28 cellular contexts compared by ENCODE assay signal in the genomic region with DNA sequence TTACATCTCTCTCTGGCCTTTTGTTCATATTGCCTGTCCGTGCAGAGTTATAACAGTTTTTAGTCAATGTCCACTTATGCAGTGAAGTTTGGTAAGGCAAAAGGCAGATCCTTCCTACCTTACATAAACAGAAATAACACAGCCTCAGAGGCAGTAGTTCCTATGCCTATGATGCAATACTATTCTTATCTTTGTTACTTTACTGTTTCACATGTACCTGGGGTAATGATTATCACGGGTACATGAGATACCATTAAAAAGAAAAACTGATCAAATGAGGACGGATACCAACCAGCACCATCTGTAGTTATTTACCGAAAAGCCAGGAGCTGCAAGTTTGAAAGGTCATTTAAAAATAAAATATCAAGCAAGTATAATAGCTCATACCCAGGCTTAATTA.
"Had no signal": no experiment of that assay in that cellular context is flagged by ENCODE, and none has a peak within 500 bp of the region (broad histone marks: within the 10 kb centered on the region; RNA-seq: fewer than 3 reads in every experiment).

No MANE protein-coding gene starts in this region.

- H3K27me3 ChIP-seq: breast epithelium, colonic mucosa, esophagus muscularis mucosa, gastroesophageal sphincter, upper lobe of left lung had no signal

- DNase-seq: activated CD4-positive, alpha-beta memory T cell treated with anti-CD3 and anti-CD28 coated beads for 36 hours; activated CD4-positive, alpha-beta T cell treated with anti-CD3 and anti-CD28 coated beads for 48 hours; activated naive CD4-positive, alpha-beta T cell treated with Interleukin-2 at 50 U/mL for 16 hours; activated naive CD8-positive, alpha-beta T cell treated with anti-CD3 and anti-CD28 coated beads for 36 hours; activated T-cell treated with anti-CD3 and anti-CD28 coated beads, Interleukin-2, amount 50 U/mL, for 48 hours; colonic mucosa; dorsolateral prefrontal cortex; effector memory CD8-positive, alpha-beta T cell; head of caudate nucleus; islet precursor cell; left ventricle myocardium inferior; mammary epithelial cell; midbrain; nephron progenitor cell; nucleus accumbens; stimulated activated CD4-positive, alpha-beta T cell treated with anti-CD3 and anti-CD28 coated beads, Interleukin-2, amount 100 ng/mL, for 48 hours; stimulated activated CD8-positive, alpha-beta memory T cell treated with anti-CD3 and anti-CD28 coated beads, Interleukin-4, amount 100 ng/mL, for 48 hours; stimulated activated naive B cell treated with anti-CD40 and anti-IgM and Interleukin-4, amounts not matched to agents 10 μg/mL and 1 μg/mL and 100 μg/mL, for 72 hours; SW 1271; T-helper 17 cell; upper lobe of left lung had no signal

- ATAC-seq: effector memory CD8-positive, alpha-beta T cell; gastroesophageal sphincter; sciatic nerve; stimulated activated naive B cell treated with anti-CD40 and anti-IgM and Interleukin-4, amounts not matched to agents 10 μg/mL and 1 μg/mL and 100 μg/mL, for 72 hours; T-helper 17 cell had no signal

- H3K9me3 ChIP-seq: breast epithelium, colonic mucosa, esophagus muscularis mucosa, gastroesophageal sphincter, left ventricle myocardium inferior, thoracic aorta, upper lobe of left lung had no signal

- FAIRE-seq: astrocyte, endothelial cell of umbilical vein had no signal

- H3K4me1 ChIP-seq: breast epithelium, colonic mucosa had no signal

- H3K27ac ChIP-seq: breast epithelium, colonic mucosa, dorsolateral prefrontal cortex, esophagus muscularis mucosa, gastroesophageal sphincter, left ventricle myocardium inferior, thoracic aorta, upper lobe of left lung had no signal

- H3K36me3 ChIP-seq: breast epithelium, colonic mucosa, esophagus muscularis mucosa, gastroesophageal sphincter, left ventricle myocardium inferior, thoracic aorta, upper lobe of left lung had no signal

- H3K4me3 ChIP-seq: breast epithelium, colonic mucosa, dorsolateral prefrontal cortex, esophagus muscularis mucosa, gastroesophageal sphincter, left ventricle myocardium inferior, thoracic aorta, upper lobe of left lung had no signal
